In genomic region chr5:113293613-113294340, GRCh38 we compare ENCODE assay signal across 8 cellular contexts.
DNase-seq lines count a peak whose midpoint lies in the region; ATAC-seq, FAIRE-seq and TF ChIP-seq lines count a peak whose summit lies in the region.

No MANE protein-coding gene starts in this region.

- peaks cover 10 to 27% of the 10 kb centered on the region in 2 donors for H3K27me3 Mint-ChIP-seq in CD8-positive, alpha-beta memory T cell
- H3K27me3 Mint-ChIP-seq in astrocyte (ENCODE audit: low read depth, unreplicated experiment) = no peaks in the 10 kb centered on the region
- H3K27me3 Mint-ChIP-seq in stimulated activated naive CD8-positive, alpha-beta T cell treated with anti-CD3 and anti-CD28 coated beads, Interleukin-15, Interleukin-2, amounts not matched to agents 100 ng/mL and 50 ng/mL, for 24 hours = peaks cover 63% of the 10 kb centered on the region

- no peak for TF ChIP-seq CTCF in astrocyte (IDR thresholded peaks at IDR 0.05; ENCODE audit: insufficient read depth, low read depth, low read length)

- H3K4me3 ChIP-seq in CD8-positive, alpha-beta memory T cell (ENCODE audit: low read length) = peak overlapping the region; percentile 79
- peak overlapping the region; percentile 90 for H3K4me3 ChIP-seq in HUES64 (ENCODE audit: low read length)
- peak overlapping the region; percentile 91 for H3K4me3 ChIP-seq in astrocyte (ENCODE audit: insufficient read depth, low read depth, low read length)

- H3K4me1 Mint-ChIP-seq in CD8-positive, alpha-beta memory T cell = peaks cover 21 to 28% (median 27%) of the 10 kb centered on the region in 3 donors
- peaks cover 24% of the 10 kb centered on the region for H3K4me1 Mint-ChIP-seq in astrocyte (ENCODE audit: low read depth, unreplicated experiment)
- H3K4me1 Mint-ChIP-seq in stimulated activated naive CD8-positive, alpha-beta T cell treated with anti-CD3 and anti-CD28 coated beads, Interleukin-15, Interleukin-2, amounts not matched to agents 100 ng/mL and 50 ng/mL, for 24 hours (ENCODE audit: low read depth) = peaks cover 18% of the 10 kb centered on the region

- peak overlapping the region; percentile 18 for H3K27ac ChIP-seq in CD8-positive, alpha-beta memory T cell (ENCODE audit: low read depth, low read length)
- H3K27ac ChIP-seq in HUES64 (ENCODE audit: low read depth, low read length) = peak overlapping the region; percentile 82; the same call in 1 of the 2 replicates
- H3K27ac ChIP-seq in astrocyte (ENCODE audit: low read depth, low read length) = peak overlapping the region; percentile 68

- peaks cover 34% of the 10 kb centered on the region for H4K20me1 ChIP-seq in astrocyte (ENCODE audit: insufficient read depth, low read length)

- peaks cover 22% of the 10 kb centered on the region for H3K27me3 ChIP-seq in CD8-positive, alpha-beta memory T cell (ENCODE audit: insufficient read depth, low read length, poor library complexity, severe bottlenecking)
- H3K27me3 ChIP-seq in HUES64 (ENCODE audit: insufficient read depth, low read length) (peaks cover 24% of the 10 kb centered on the region; the same call in 1 of the 2 replicates), astrocyte (ENCODE audit: insufficient read depth, low read length) (no peaks in the 10 kb centered on the region)

- DNase-seq in CD8-positive, alpha-beta memory T cell = no peak
- DNase-seq in astrocyte (ENCODE audit: low read depth) (no peak), islet precursor cell (peak; percentile 63), SIG-M5 treated with dmso at 0.1 percent for 504 hours (lab: John Stamatoyannopoulos, UW; ENCODE audit: unreplicated experiment) (no peak), activated gamma-delta T cell treated with Interleukin-2 at 50 U/mL for 16 hours (no peak)

- CTCF ChIA-PET in CD8-positive, alpha-beta memory T cell (lab: Charles Lee) = interaction anchor here (1.0 to 1.1 kb wide), 5 partner anchors 12 to 312 kb away, joined by 3 to 6 read pairs (median 3); no protein-coding TSS in a partner anchor

- H3K4me3 Mint-ChIP-seq in CD8-positive, alpha-beta memory T cell = peak overlapping the region; percentile 87 to 98 (median 96)
- H3K4me3 Mint-ChIP-seq in astrocyte (ENCODE audit: unreplicated experiment) = peak overlapping the region; percentile 97
- peak overlapping the region; percentile 86 for H3K4me3 Mint-ChIP-seq in stimulated activated naive CD8-positive, alpha-beta T cell treated with anti-CD3 and anti-CD28 coated beads, Interleukin-15, Interleukin-2, amounts not matched to agents 100 ng/mL and 50 ng/mL, for 24 hours

- peaks cover 0 to 6% (median 0%) of the 10 kb centered on the region in 3 donors for H3K36me3 Mint-ChIP-seq in CD8-positive, alpha-beta memory T cell
- H3K36me3 Mint-ChIP-seq in astrocyte (ENCODE audit: low read depth, unreplicated experiment) = peaks cover 2% of the 10 kb centered on the region
- H3K36me3 Mint-ChIP-seq in stimulated activated naive CD8-positive, alpha-beta T cell treated with anti-CD3 and anti-CD28 coated beads, Interleukin-15, Interleukin-2, amounts not matched to agents 100 ng/mL and 50 ng/mL, for 24 hours (ENCODE audit: low read depth) = no peaks in the 10 kb centered on the region

- peak overlapping the region; percentile 66 for H3K9ac ChIP-seq in HUES64 (ENCODE audit: low read depth, low read length)
- H3K9ac ChIP-seq in astrocyte (ENCODE audit: low read length) = peak overlapping the region; percentile 88

- H3K4me1 ChIP-seq in CD8-positive, alpha-beta memory T cell (ENCODE audit: insufficient read depth, low read length) = peaks cover 17% of the 10 kb centered on the region
- H3K4me1 ChIP-seq in HUES64 (ENCODE audit: insufficient read depth, low read length) (peaks cover 57% of the 10 kb centered on the region), astrocyte (ENCODE audit: insufficient read depth, low read length) (peaks cover 14% of the 10 kb centered on the region)

- H3K36me3 ChIP-seq in CD8-positive, alpha-beta memory T cell (ENCODE audit: insufficient read depth, low read length) = no peaks in the 10 kb centered on the region
- H3K36me3 ChIP-seq in HUES64 (ENCODE audit: insufficient read depth, low read length) (no peaks in the 10 kb centered on the region), astrocyte (ENCODE audit: insufficient read depth, low read length) (no peaks in the 10 kb centered on the region)

- H3K27ac Mint-ChIP-seq in CD8-positive, alpha-beta memory T cell = peak overlapping the region; percentile 9 to 92 (median 81)
- H3K27ac Mint-ChIP-seq in astrocyte (ENCODE audit: unreplicated experiment) = peak overlapping the region; percentile 94
- peak overlapping the region; percentile 50 for H3K27ac Mint-ChIP-seq in stimulated activated naive CD8-positive, alpha-beta T cell treated with anti-CD3 and anti-CD28 coated beads, Interleukin-15, Interleukin-2, amounts not matched to agents 100 ng/mL and 50 ng/mL, for 24 hours

- peak overlapping the region; percentile 81 for H2AFZ ChIP-seq in astrocyte (ENCODE audit: low read depth, low read length)

- H3K79me2 ChIP-seq in astrocyte (ENCODE audit: insufficient read depth, low read length) = peaks cover 37% of the 10 kb centered on the region

- POLR2A ChIA-PET in CD8-positive, alpha-beta memory T cell (lab: Charles Lee) = interaction anchor here (1.2 kb wide), 1 partner anchor 317 kb away, joined by 6 read pairs; the partner anchor contains the start of gene DCP2

- under 1% methylated on average over 26 of the region's 26 CpGs for WGBS in HUES64

- ATAC-seq in GM21360 (IDR thresholded peaks at IDR 0.05; ENCODE audit: unreplicated experiment) = peak; percentile 21

- no peak for FAIRE-seq in astrocyte (lab: Jason Lieb, UNC)

- peaks cover 0 to 2% (median 0%) of the 10 kb centered on the region in 5 donors for H3K9me3 Mint-ChIP-seq in CD8-positive, alpha-beta memory T cell
- no peaks in the 10 kb centered on the region for H3K9me3 Mint-ChIP-seq in astrocyte (ENCODE audit: unreplicated experiment)
- no peaks in the 10 kb centered on the region for H3K9me3 Mint-ChIP-seq in stimulated activated naive CD8-positive, alpha-beta T cell treated with anti-CD3 and anti-CD28 coated beads, Interleukin-15, Interleukin-2, amounts not matched to agents 100 ng/mL and 50 ng/mL, for 24 hours

- no peaks in the 10 kb centered on the region for H3K9me3 ChIP-seq in CD8-positive, alpha-beta memory T cell (ENCODE audit: low read length)
- H3K9me3 ChIP-seq in HUES64 (ENCODE audit: insufficient read depth, low read depth, low read length) (no peaks in the 10 kb centered on the region), astrocyte (ENCODE audit: insufficient read depth, low read depth, low read length) (no peaks in the 10 kb centered on the region)

- H3K4me2 ChIP-seq in astrocyte (ENCODE audit: low read length) = peak overlapping the region; percentile 94

Comparison
In these comparisons a context has a peak if more than half of its experiments do, and no peak if none do; other contexts are left out.
1. H3K27ac ChIP-seq: peak in every context shown above with its lines; median percentile 82 in HUES64; 68 in astrocyte; 18 in CD8-positive, alpha-beta memory T cell.